1 cellular context compared by ENCODE assay signal in the genomic region with DNA sequence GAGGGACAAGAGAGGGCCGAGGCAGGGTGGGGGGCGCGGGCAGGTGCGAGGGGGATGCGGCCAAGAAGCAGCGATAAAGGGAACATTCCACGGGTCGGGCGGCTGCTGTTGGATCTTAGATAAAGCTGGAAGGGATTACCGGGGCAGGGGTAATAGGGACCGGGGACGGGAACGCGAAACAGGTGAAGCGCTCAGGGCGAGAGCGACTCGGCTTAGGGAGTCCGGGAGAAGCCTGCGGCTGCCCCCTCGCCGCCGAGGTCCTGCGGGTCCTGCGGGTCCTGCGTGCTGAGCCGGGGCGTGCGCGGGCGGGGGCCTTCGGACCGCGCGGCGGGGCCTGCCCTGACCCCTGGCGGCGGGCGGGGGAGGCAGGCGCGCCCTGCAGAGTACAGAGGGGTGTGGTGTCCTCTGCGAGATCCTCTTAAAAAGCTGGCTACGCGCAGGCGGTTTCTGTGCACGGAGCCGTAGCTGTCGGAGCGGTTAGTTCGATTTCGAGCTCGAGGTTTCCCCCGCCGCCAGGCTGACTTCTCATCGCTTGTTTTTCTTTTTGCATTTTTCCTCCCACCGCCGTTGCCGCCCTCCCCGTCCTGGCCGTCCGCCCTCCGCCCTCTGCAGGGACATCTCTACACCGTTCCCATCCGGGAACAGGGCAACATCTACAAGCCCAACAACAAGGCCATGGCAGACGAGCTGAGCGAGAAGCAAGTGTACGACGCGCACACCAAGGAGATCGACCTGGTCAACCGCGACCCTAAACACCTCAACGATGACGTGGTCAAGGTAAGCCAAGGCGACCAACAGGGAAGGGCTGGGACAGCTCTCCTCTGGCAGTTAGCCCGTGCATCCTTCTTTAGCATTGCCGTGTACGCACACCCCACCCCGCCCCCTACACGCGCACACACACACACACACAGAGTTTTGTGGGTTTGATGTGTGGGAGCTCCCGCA.
A peak's percentile ranks its signal among the peaks of the same experiment; 100 is the strongest.
TF ChIP-seq lines count a peak whose summit lies in the region.

No MANE protein-coding gene starts in this region.

TF ChIP-seq in SK-N-SH, 30 proteins besides CTCF, POLR2A, EP300 and RAD21 (continued from another document):
- no peak for TF ChIP-seq GATA2 (CRISPR knock-in tag; IDR thresholded peaks at IDR 0.05)
- TF ChIP-seq FOSL2 (IDR thresholded peaks at IDR 0.05; ENCODE audit: borderline replicate concordance, low read depth): no peak
- peak; percentile 71; the same call in 1 of the 2 replicates for TF ChIP-seq POLR2AphosphoS5 (IDR thresholded peaks at IDR 0.05; ENCODE audit: low read depth, low read length)
- TF ChIP-seq, protein P1, sequence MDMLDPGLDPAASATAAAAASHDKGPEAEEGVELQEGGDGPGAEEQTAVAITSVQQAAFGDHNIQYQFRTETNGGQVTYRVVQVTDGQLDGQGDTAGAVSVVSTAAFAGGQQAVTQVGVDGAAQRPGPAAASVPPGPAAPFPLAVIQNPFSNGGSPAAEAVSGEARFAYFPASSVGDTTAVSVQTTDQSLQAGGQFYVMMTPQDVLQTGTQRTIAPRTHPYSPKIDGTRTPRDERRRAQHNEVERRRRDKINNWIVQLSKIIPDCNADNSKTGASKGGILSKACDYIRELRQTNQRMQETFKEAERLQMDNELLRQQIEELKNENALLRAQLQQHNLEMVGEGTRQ (IDR thresholded peaks at IDR 0.05; ENCODE audit: borderline replicate concordance, low read depth, low read length): no peak
- TF ChIP-seq, protein P2, sequence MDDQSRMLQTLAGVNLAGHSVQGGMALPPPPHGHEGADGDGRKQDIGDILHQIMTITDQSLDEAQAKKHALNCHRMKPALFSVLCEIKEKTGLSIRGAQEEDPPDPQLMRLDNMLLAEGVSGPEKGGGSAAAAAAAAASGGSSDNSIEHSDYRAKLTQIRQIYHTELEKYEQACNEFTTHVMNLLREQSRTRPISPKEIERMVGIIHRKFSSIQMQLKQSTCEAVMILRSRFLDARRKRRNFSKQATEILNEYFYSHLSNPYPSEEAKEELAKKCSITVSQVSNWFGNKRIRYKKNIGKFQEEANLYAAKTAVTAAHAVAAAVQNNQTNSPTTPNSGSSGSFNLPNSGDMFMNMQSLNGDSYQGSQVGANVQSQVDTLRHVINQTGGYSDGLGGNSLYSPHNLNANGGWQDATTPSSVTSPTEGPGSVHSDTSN (IDR thresholded peaks at IDR 0.05): no peak
- peak; percentile 77; the same call in 1 of the 2 replicates for TF ChIP-seq TAF1 (IDR thresholded peaks at IDR 0.05; ENCODE audit: borderline replicate concordance, low read depth, low read length)
- TF ChIP-seq, protein P3, sequence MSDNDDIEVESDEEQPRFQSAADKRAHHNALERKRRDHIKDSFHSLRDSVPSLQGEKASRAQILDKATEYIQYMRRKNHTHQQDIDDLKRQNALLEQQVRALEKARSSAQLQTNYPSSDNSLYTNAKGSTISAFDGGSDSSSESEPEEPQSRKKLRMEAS (IDR thresholded peaks at IDR 0.05; ENCODE audit: low read depth): peak; percentile 57; the same call in 1 of the 2 replicates
- TF ChIP-seq NRF1 (IDR thresholded peaks at IDR 0.05; ENCODE audit: low read depth, low read length): peak; percentile 46
- TF ChIP-seq, protein P4, sequence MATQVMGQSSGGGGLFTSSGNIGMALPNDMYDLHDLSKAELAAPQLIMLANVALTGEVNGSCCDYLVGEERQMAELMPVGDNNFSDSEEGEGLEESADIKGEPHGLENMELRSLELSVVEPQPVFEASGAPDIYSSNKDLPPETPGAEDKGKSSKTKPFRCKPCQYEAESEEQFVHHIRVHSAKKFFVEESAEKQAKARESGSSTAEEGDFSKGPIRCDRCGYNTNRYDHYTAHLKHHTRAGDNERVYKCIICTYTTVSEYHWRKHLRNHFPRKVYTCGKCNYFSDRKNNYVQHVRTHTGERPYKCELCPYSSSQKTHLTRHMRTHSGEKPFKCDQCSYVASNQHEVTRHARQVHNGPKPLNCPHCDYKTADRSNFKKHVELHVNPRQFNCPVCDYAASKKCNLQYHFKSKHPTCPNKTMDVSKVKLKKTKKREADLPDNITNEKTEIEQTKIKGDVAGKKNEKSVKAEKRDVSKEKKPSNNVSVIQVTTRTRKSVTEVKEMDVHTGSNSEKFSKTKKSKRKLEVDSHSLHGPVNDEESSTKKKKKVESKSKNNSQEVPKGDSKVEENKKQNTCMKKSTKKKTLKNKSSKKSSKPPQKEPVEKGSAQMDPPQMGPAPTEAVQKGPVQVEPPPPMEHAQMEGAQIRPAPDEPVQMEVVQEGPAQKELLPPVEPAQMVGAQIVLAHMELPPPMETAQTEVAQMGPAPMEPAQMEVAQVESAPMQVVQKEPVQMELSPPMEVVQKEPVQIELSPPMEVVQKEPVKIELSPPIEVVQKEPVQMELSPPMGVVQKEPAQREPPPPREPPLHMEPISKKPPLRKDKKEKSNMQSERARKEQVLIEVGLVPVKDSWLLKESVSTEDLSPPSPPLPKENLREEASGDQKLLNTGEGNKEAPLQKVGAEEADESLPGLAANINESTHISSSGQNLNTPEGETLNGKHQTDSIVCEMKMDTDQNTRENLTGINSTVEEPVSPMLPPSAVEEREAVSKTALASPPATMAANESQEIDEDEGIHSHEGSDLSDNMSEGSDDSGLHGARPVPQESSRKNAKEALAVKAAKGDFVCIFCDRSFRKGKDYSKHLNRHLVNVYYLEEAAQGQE (IDR thresholded peaks at IDR 0.05; ENCODE audit: low read depth, low read length): peak; percentile 63
- TF ChIP-seq SMC3 (IDR thresholded peaks at IDR 0.05; ENCODE audit: low read depth, low read length): peak; percentile 79
- 0 out of 2 replicates have a peak, but pooled peaks have one; percentile 18 for TF ChIP-seq NFIC (IDR thresholded peaks at IDR 0.05; ENCODE audit: borderline replicate concordance)
- TF ChIP-seq MEF2A (IDR thresholded peaks at IDR 0.05; ENCODE audit: borderline replicate concordance, low read depth): no peak
- TF ChIP-seq, protein P5, sequence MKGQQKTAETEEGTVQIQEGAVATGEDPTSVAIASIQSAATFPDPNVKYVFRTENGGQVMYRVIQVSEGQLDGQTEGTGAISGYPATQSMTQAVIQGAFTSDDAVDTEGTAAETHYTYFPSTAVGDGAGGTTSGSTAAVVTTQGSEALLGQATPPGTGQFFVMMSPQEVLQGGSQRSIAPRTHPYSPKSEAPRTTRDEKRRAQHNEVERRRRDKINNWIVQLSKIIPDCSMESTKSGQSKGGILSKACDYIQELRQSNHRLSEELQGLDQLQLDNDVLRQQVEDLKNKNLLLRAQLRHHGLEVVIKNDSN (IDR thresholded peaks at IDR 0.05; ENCODE audit: borderline replicate concordance, low read depth): no peak
- TF ChIP-seq FOXM1 (IDR thresholded peaks at IDR 0.05; ENCODE audit: low read depth): no peak
- TF ChIP-seq, protein P6, sequence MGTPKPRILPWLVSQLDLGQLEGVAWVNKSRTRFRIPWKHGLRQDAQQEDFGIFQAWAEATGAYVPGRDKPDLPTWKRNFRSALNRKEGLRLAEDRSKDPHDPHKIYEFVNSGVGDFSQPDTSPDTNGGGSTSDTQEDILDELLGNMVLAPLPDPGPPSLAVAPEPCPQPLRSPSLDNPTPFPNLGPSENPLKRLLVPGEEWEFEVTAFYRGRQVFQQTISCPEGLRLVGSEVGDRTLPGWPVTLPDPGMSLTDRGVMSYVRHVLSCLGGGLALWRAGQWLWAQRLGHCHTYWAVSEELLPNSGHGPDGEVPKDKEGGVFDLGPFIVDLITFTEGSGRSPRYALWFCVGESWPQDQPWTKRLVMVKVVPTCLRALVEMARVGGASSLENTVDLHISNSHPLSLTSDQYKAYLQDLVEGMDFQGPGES (IDR thresholded peaks at IDR 0.05; ENCODE audit: low read depth, low read length): no peak
